In genomic region chr19:6947745-6948144, GRCh38 we compare ENCODE assay signal across 1 cellular context.
A peak's percentile ranks its signal among the peaks of the same experiment; 100 is the strongest.
TF ChIP-seq lines count a peak whose summit lies in the region.

No MANE protein-coding gene starts in this region.

TF ChIP-seq in HEK293, 187 proteins besides CTCF, POLR2A, EP300 and RAD21 (continued from another document):
- TF ChIP-seq PATZ1 (tag by site-specific recombination; IDR thresholded peaks at IDR 0.05) (0 out of 2 replicates have a peak, but pooled peaks have one; percentile 21), ZNF692 (tag by site-specific recombination; IDR thresholded peaks at IDR 0.05) (0 out of 2 replicates have a peak, but pooled peaks have one; percentile 40), ZNF639 (tag by site-specific recombination; IDR thresholded peaks at IDR 0.05) (0 out of 2 replicates have a peak, but pooled peaks have one; percentile 36), ZNF629 (tag by site-specific recombination; IDR thresholded peaks at IDR 0.05) (peak; percentile 89), ZNF518A (tag by site-specific recombination; conservative IDR thresholded peaks at IDR 0.05; ENCODE audit: low read depth) (peak; percentile 82), ZNF585B (tag by site-specific recombination; IDR thresholded peaks at IDR 0.05) (no peak), SP2 (tag by site-specific recombination; IDR thresholded peaks at IDR 0.05) (peak; percentile 51), ZNF558 (tag by site-specific recombination; IDR thresholded peaks at IDR 0.05) (peak; percentile 28; the same call in 1 of the 2 replicates), ZNF366 (tag by site-specific recombination; conservative IDR thresholded peaks at IDR 0.05) (peak; percentile 47; the same call in 1 of the 2 replicates), ZNF830 (tag by site-specific recombination; IDR thresholded peaks at IDR 0.05; ENCODE audit: low read depth) (no peak), ATF2 (tag by site-specific recombination; IDR thresholded peaks at IDR 0.05; ENCODE audit: low read depth) (no peak), GLIS1 (tag by site-specific recombination; IDR thresholded peaks at IDR 0.05) (peak; percentile 97), BCL11B (tag by site-specific recombination; IDR thresholded peaks at IDR 0.05; ENCODE audit: low read depth) (no peak), YY1 (tag by site-specific recombination; IDR thresholded peaks at IDR 0.05) (no peak), KLF8 (tag by site-specific recombination; IDR thresholded peaks at IDR 0.05) (peak; percentile 47; the same call in 1 of the 2 replicates), ZNF335 (tag by site-specific recombination; conservative IDR thresholded peaks at IDR 0.05) (0 out of 2 replicates have a peak, but pooled peaks have one; percentile 30), ZNF24 (tag by site-specific recombination; IDR thresholded peaks at IDR 0.05) (no peak), ZIC2 (tag by site-specific recombination; IDR thresholded peaks at IDR 0.05) (peak; percentile 38; the same call in 1 of the 2 replicates), ZNF76 (tag by site-specific recombination; IDR thresholded peaks at IDR 0.05; ENCODE audit: borderline replicate concordance, low read depth) (0 out of 2 replicates have a peak, but pooled peaks have one; percentile 12), PRDM10 (tag by site-specific recombination; IDR thresholded peaks at IDR 0.05) (peak; percentile 51), ZNF324 (tag by site-specific recombination; IDR thresholded peaks at IDR 0.05) (peak; percentile 44; the same call in 1 of the 2 replicates), ZEB2 (tag by site-specific recombination; IDR thresholded peaks at IDR 0.05) (peak; percentile 42; the same call in 1 of the 2 replicates), SP7 (tag by site-specific recombination; IDR thresholded peaks at IDR 0.05) (peak; percentile 59; the same call in 1 of the 2 replicates)
